ENCODE assay signal across 13 cellular contexts in genomic region chr13:113547248-113547971, GRCh38. TPM values are rescaled to one million over a fixed set of nuclear protein-coding genes. Genes with fewer than 3 reads are reported as not detected.
DNase-seq lines count a peak whose midpoint lies in the region; ATAC-seq and TF ChIP-seq lines count a peak whose summit lies in the region.
"Had no signal": no experiment of that assay in that cellular context is flagged by ENCODE, and none has a peak within 500 bp of the region (broad histone marks: within the 10 kb centered on the region; RNA-seq: fewer than 3 reads in every experiment).

No MANE protein-coding gene starts in this region.

- H3K4me3 Mint-ChIP-seq in activated CD4-positive, alpha-beta T cell treated with anti-CD3 and anti-CD28 coated beads, Interleukin-2, amount 10 ng/mL, durations not matched to agents 7 days and 5 days = no peak overlapping the region
- no peak overlapping the region for H3K4me3 Mint-ChIP-seq in endodermal cell
- H3K4me3 Mint-ChIP-seq in activated T-helper 17 cell treated with anti-CD3 and anti-CD28 coated beads, Interleukin-2, amount 50 U/mL, for 72 hours = no peak overlapping the region
- H3K4me3 Mint-ChIP-seq: immature natural killer cell had no signal

- peaks cover 5% of the 10 kb centered on the region for H3K36me3 Mint-ChIP-seq in activated CD4-positive, alpha-beta T cell treated with anti-CD3 and anti-CD28 coated beads, Interleukin-2, amount 10 ng/mL, durations not matched to agents 7 days and 5 days (ENCODE audit: low read depth)
- peaks cover 39% of the 10 kb centered on the region for H3K36me3 Mint-ChIP-seq in endodermal cell (ENCODE audit: low read depth)
- H3K36me3 Mint-ChIP-seq in activated T-helper 17 cell treated with anti-CD3 and anti-CD28 coated beads, Interleukin-2, amount 50 U/mL, for 72 hours (ENCODE audit: low read depth) = peaks cover 13% of the 10 kb centered on the region

- WGBS in endodermal cell (ENCODE audit: insufficient coverage in 1 of 2, insufficient read length in 1 of 2), 2 experiments = 95 to 98% methylated on average over 13 to 27 of the region's 27 CpGs

- H3K9me3 ChIP-seq in endodermal cell (ENCODE audit: control insufficient read depth, low read length) = no peaks in the 10 kb centered on the region

- no peaks in the 10 kb centered on the region for H3K27me3 Mint-ChIP-seq in activated CD4-positive, alpha-beta T cell treated with anti-CD3 and anti-CD28 coated beads, Interleukin-2, amount 10 ng/mL, durations not matched to agents 7 days and 5 days
- no peaks in the 10 kb centered on the region for H3K27me3 Mint-ChIP-seq in endodermal cell (ENCODE audit: insufficient read depth)
- no peaks in the 10 kb centered on the region for H3K27me3 Mint-ChIP-seq in activated T-helper 17 cell treated with anti-CD3 and anti-CD28 coated beads, Interleukin-2, amount 50 U/mL, for 72 hours
- H3K27me3 Mint-ChIP-seq: progenitor cell of endocrine pancreas had no signal

- TF ChIP-seq CTCF in endodermal cell (conservative IDR thresholded peaks at IDR 0.05) = no peak

- H3K9ac ChIP-seq in endodermal cell (ENCODE audit: extremely low read depth, low read length, poor library complexity, severe bottlenecking) = no peak overlapping the region

- no peak overlapping the region for H3K27ac Mint-ChIP-seq in activated CD4-positive, alpha-beta T cell treated with anti-CD3 and anti-CD28 coated beads, Interleukin-2, amount 10 ng/mL, durations not matched to agents 7 days and 5 days
- peak overlapping the region; percentile 8 for H3K27ac Mint-ChIP-seq in endodermal cell
- H3K27ac Mint-ChIP-seq in activated T-helper 17 cell treated with anti-CD3 and anti-CD28 coated beads, Interleukin-2, amount 50 U/mL, for 72 hours = no peak overlapping the region

- H3K4me1 Mint-ChIP-seq in activated CD4-positive, alpha-beta T cell treated with anti-CD3 and anti-CD28 coated beads, Interleukin-2, amount 10 ng/mL, durations not matched to agents 7 days and 5 days = peaks cover 3% of the 10 kb centered on the region
- H3K4me1 Mint-ChIP-seq in endodermal cell = peaks cover 5% of the 10 kb centered on the region
- peaks cover 4% of the 10 kb centered on the region for H3K4me1 Mint-ChIP-seq in activated T-helper 17 cell treated with anti-CD3 and anti-CD28 coated beads, Interleukin-2, amount 50 U/mL, for 72 hours

- no peaks in the 10 kb centered on the region for H3K4me1 ChIP-seq in endodermal cell (ENCODE audit: control insufficient read depth, insufficient read depth, low read length)

- H3K27ac ChIP-seq in endodermal cell (ENCODE audit: low read depth, low read length) = no peak overlapping the region
- H3K27ac ChIP-seq: PC-9 had no signal

- peaks cover 37% of the 10 kb centered on the region for H3K36me3 ChIP-seq in endodermal cell (ENCODE audit: control insufficient read depth, insufficient read depth, low read length)

- POLR2A ChIA-PET in activated CD4-positive, alpha-beta T cell treated with anti-CD3 and anti-CD28 coated beads, Interleukin-2, amount 10 ng/mL, durations not matched to agents 7 days and 5 days (lab: Charles Lee) = no interaction called here

- CTCF ChIA-PET in activated CD4-positive, alpha-beta T cell treated with anti-CD3 and anti-CD28 coated beads, Interleukin-2, amount 10 ng/mL, durations not matched to agents 7 days and 5 days (lab: Charles Lee) = no interaction called here

- ATAC-seq in activated T-helper 17 cell treated with anti-CD3 and anti-CD28 coated beads, Interleukin-2, amount 50 U/mL, for 72 hours (replicated peaks) = no peak
- ATAC-seq in activated CD4-positive, CD25-positive, alpha-beta regulatory T cell treated with anti-CD3 and anti-CD28 coated beads, Interleukin-2, amount 50 U/mL, for 24 hours = no peak
- ATAC-seq in HG02642 (IDR thresholded peaks at IDR 0.05; ENCODE audit: poor library complexity, unreplicated experiment) = no peak

- H3K4me3 ChIP-seq in endodermal cell (ENCODE audit: low read length) = no peak overlapping the region
- H3K4me3 ChIP-seq: PC-9 had no signal

- DNase-seq in activated CD4-positive, alpha-beta T cell treated with anti-CD3 and anti-CD28 coated beads, Interleukin-2, amount 10 ng/mL, durations not matched to agents 7 days and 5 days = peak; percentile 3
- no peak for DNase-seq in activated CD4-positive, alpha-beta T cell treated with anti-CD3 and anti-CD28 coated beads for 4 hours
- DNase-seq in endodermal cell (peak; percentile 22), lung microvascular endothelial cell (ENCODE audit: low read depth in 2 of 2) (peak; percentile 67 to 75), ureter (ENCODE audit: low spot score) (peak; percentile 42)
- DNase-seq: effector CD4-positive, alpha-beta T cell; immature natural killer cell; NCI-H1694; PC-9 had no signal

- H3K9me3 Mint-ChIP-seq in activated CD4-positive, alpha-beta T cell treated with anti-CD3 and anti-CD28 coated beads, Interleukin-2, amount 10 ng/mL, durations not matched to agents 7 days and 5 days = no peaks in the 10 kb centered on the region
- no peaks in the 10 kb centered on the region for H3K9me3 Mint-ChIP-seq in endodermal cell
- H3K9me3 Mint-ChIP-seq in activated T-helper 17 cell treated with anti-CD3 and anti-CD28 coated beads, Interleukin-2, amount 50 U/mL, for 72 hours = no peaks in the 10 kb centered on the region

- H3K27me3 ChIP-seq in endodermal cell (ENCODE audit: control insufficient read depth, insufficient read depth, low read length, poor library complexity, severe bottlenecking) = no peaks in the 10 kb centered on the region

RNA-seq across cellular contexts. Expression of gene TFDP1, which starts 37.1 kb away (rescaled TPM):
- total RNA-seq in activated CD4-positive, alpha-beta T cell treated with anti-CD3 and anti-CD28 coated beads, Interleukin-2, amount 10 ng/mL, durations not matched to agents 7 days and 5 days = 100 to 1,000 TPM; 152 to 153 TPM
- total RNA-seq in endodermal cell = 10 to 100 TPM; 74.8 to 76.1 TPM
- polyA plus RNA-seq in endodermal cell (2013, experiment 1 of 2) = 84.3 TPM
- 82.9 TPM for polyA plus RNA-seq in endodermal cell (2013, experiment 2 of 2)
- total RNA-seq in lung microvascular endothelial cell = 31.8 and 34.5 TPM in 2 replicates
- total RNA-seq in ureter = 54.9 TPM
- total RNA-seq in activated T-helper 17 cell treated with anti-CD3 and anti-CD28 coated beads, Interleukin-2, amount 50 U/mL, for 72 hours = 100 to 1,000 TPM in 1 of 2 donors, 10 to 100 TPM in 1; 98.1 to 188 TPM

RNA-seq across cellular contexts. Expression of gene DCUN1D2, which starts 56.9 kb away (rescaled TPM):
- 10 to 100 TPM; 13.9 to 20.3 TPM for total RNA-seq in activated CD4-positive, alpha-beta T cell treated with anti-CD3 and anti-CD28 coated beads, Interleukin-2, amount 10 ng/mL, durations not matched to agents 7 days and 5 days
- 10 to 100 TPM; 35.8 to 44.7 TPM for total RNA-seq in endodermal cell
- 23.4 TPM for polyA plus RNA-seq in endodermal cell (2013, experiment 1 of 2)
- 23.9 TPM for polyA plus RNA-seq in endodermal cell (2013, experiment 2 of 2)
- 5.2 and 6.2 TPM in 2 replicates for total RNA-seq in lung microvascular endothelial cell
- 20.6 TPM for total RNA-seq in ureter
- 10 to 100 TPM; 18.5 to 24.4 TPM for total RNA-seq in activated T-helper 17 cell treated with anti-CD3 and anti-CD28 coated beads, Interleukin-2, amount 50 U/mL, for 72 hours

Comparison
In these comparisons a context has a peak if more than half of its experiments do, and no peak if none do; other contexts are left out.
1. DNase-seq: peak in activated CD4-positive, alpha-beta T cell treated with anti-CD3 and anti-CD28 coated beads, Interleukin-2, amount 10 ng/mL, durations not matched to agents 7 days and 5 days (single experiment), endodermal cell (single experiment), lung microvascular endothelial cell (2 of 2) and ureter (single experiment); none in activated CD4-positive, alpha-beta T cell treated with anti-CD3 and anti-CD28 coated beads for 4 hours (0 of 2).